In genomic region chr1:175313672-175314225, GRCh38 we compare ENCODE assay signal across 1 cellular context.
TF ChIP-seq lines count a peak whose summit lies in the region.

No MANE protein-coding gene starts in this region.

TF ChIP-seq in GM23338, 12 proteins besides CTCF, POLR2A, EP300 and RAD21 (continued from another document):
- no peak for TF ChIP-seq NANOG (IDR thresholded peaks at IDR 0.05; ENCODE audit: borderline replicate concordance)
TF ChIP-seq in GM23338: peak in this region for 0.
